In the genomic region with DNA sequence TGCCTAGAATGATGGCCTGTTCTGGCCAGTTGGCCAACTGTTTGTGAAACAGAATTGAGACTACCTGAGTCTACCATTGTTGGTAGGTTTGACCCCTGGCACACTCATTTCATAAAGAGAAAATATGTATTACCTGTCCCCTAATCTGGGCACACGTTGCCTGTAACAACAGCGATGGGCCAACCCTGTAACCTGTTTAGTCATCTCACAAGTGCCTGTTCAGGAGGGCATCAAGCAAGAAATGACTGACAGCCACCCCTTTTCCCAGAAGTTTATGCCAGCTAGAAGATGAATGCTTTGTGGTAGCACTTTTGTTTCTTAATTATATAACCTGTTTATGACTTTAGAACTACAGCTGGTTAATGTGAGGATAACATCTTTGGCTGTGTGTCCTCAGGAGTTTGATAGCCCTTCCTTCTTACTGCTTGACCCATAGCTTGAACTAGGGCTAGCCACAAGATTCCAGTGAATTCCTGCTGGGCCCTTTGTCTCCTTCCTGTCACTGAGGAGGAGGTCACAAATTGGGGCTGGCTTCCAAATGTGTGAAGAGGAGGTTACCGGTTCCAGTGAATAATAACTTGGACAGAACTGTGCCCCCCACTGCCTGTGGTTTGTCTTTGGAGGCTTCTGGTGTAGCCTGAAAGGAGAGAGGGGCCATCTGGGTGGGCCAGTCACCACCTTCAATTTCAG, we compare ENCODE assay signal across 2 cellular contexts.
TF ChIP-seq lines count a peak whose summit lies in the region.

No MANE protein-coding gene starts in this region.

TF ChIP-seq in liver, 16 proteins besides CTCF, POLR2A, EP300 and RAD21:
- TF ChIP-seq NR2F2 (IDR thresholded peaks at IDR 0.05) (peak; percentile 28), EGR1 (IDR thresholded peaks at IDR 0.05; ENCODE audit: low read depth in 2 of 2) (no peak)
TF ChIP-seq in liver: peak in this region for 1.

TF ChIP-seq in HepG2, 621 proteins besides CTCF, POLR2A, EP300 and RAD21:
- no peak for TF ChIP-seq PRMT3 (CRISPR knock-in tag; IDR thresholded peaks at IDR 0.05; ENCODE audit: borderline replicate concordance, low read depth)
- no peak for TF ChIP-seq ATAD3A (CRISPR knock-in tag; IDR thresholded peaks at IDR 0.05)
- TF ChIP-seq ZNF510 (CRISPR knock-in tag; IDR thresholded peaks at IDR 0.05; ENCODE audit: low read depth) = no peak
- no peak for TF ChIP-seq MBNL3 (CRISPR knock-in tag; conservative IDR thresholded peaks at IDR 0.05)
- TF ChIP-seq, protein P1, sequence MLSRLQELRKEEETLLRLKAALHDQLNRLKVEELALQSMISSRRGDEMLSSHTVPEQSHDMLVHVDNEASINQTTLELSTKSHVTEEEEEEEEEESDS (CRISPR knock-in tag; IDR thresholded peaks at IDR 0.05; ENCODE audit: borderline replicate concordance) = no peak
- TF ChIP-seq, protein P2, sequence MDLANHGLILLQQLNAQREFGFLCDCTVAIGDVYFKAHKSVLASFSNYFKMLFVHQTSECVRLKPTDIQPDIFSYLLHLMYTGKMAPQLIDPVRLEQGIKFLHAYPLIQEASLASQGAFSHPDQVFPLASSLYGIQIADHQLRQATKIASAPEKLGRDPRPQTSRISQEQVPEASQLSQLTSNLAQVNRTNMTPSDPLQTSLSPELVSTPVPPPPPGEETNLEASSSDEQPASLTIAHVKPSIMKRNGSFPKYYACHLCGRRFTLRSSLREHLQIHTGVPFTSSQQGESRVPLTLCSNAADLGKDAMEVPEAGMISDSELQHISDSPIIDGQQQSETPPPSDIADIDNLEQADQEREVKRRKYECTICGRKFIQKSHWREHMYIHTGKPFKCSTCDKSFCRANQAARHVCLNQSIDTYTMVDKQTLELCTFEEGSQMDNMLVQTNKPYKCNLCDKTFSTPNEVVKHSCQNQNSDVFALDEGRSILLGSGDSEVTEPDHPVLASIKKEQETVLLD (CRISPR knock-in tag; IDR thresholded peaks at IDR 0.05; ENCODE audit: low read depth) = no peak
- TF ChIP-seq TRIM24 (CRISPR knock-in tag; IDR thresholded peaks at IDR 0.05) = no peak
- TF ChIP-seq ZNF558 (CRISPR knock-in tag; IDR thresholded peaks at IDR 0.05; ENCODE audit: borderline replicate concordance) = no peak
- TF ChIP-seq, protein P3, sequence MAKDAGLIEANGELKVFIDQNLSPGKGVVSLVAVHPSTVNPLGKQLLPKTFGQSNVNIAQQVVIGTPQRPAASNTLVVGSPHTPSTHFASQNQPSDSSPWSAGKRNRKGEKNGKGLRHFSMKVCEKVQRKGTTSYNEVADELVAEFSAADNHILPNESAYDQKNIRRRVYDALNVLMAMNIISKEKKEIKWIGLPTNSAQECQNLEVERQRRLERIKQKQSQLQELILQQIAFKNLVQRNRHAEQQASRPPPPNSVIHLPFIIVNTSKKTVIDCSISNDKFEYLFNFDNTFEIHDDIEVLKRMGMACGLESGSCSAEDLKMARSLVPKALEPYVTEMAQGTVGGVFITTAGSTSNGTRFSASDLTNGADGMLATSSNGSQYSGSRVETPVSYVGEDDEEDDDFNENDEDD (CRISPR knock-in tag; IDR thresholded peaks at IDR 0.05; ENCODE audit: borderline replicate concordance) = no peak
- TF ChIP-seq, protein P4, sequence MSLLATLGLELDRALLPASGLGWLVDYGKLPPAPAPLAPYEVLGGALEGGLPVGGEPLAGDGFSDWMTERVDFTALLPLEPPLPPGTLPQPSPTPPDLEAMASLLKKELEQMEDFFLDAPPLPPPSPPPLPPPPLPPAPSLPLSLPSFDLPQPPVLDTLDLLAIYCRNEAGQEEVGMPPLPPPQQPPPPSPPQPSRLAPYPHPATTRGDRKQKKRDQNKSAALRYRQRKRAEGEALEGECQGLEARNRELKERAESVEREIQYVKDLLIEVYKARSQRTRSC (CRISPR knock-in tag; IDR thresholded peaks at IDR 0.05; ENCODE audit: low read depth) = no peak
- TF ChIP-seq ZNF235 (CRISPR knock-in tag; IDR thresholded peaks at IDR 0.05; ENCODE audit: borderline replicate concordance) = no peak
- TF ChIP-seq MEF2D (CRISPR knock-in tag; IDR thresholded peaks at IDR 0.05) = no peak
- no peak for TF ChIP-seq NAIF1 (CRISPR knock-in tag; IDR thresholded peaks at IDR 0.05; ENCODE audit: borderline replicate concordance)
- no peak for TF ChIP-seq MAFG (CRISPR knock-in tag; IDR thresholded peaks at IDR 0.05)
- no peak for TF ChIP-seq ZNF552 (CRISPR knock-in tag; IDR thresholded peaks at IDR 0.05; ENCODE audit: borderline replicate concordance)
- TF ChIP-seq, protein P5, sequence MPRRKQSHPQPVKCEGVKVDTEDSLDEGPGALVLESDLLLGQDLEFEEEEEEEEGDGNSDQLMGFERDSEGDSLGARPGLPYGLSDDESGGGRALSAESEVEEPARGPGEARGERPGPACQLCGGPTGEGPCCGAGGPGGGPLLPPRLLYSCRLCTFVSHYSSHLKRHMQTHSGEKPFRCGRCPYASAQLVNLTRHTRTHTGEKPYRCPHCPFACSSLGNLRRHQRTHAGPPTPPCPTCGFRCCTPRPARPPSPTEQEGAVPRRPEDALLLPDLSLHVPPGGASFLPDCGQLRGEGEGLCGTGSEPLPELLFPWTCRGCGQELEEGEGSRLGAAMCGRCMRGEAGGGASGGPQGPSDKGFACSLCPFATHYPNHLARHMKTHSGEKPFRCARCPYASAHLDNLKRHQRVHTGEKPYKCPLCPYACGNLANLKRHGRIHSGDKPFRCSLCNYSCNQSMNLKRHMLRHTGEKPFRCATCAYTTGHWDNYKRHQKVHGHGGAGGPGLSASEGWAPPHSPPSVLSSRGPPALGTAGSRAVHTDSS (CRISPR knock-in tag; conservative IDR thresholded peaks at IDR 0.05) = no peak
- no peak for TF ChIP-seq ONECUT2 (CRISPR knock-in tag; IDR thresholded peaks at IDR 0.05)
- no peak for TF ChIP-seq HNRNPUL1 (IDR thresholded peaks at IDR 0.05; ENCODE audit: low read depth, low read length)
- TF ChIP-seq ZNF766 (CRISPR knock-in tag; IDR thresholded peaks at IDR 0.05; ENCODE audit: borderline replicate concordance) = no peak
- TF ChIP-seq ZNF292 (CRISPR knock-in tag; IDR thresholded peaks at IDR 0.05; ENCODE audit: borderline replicate concordance, low read depth) = no peak
